12 cellular contexts compared by ENCODE assay signal in the genomic region with DNA sequence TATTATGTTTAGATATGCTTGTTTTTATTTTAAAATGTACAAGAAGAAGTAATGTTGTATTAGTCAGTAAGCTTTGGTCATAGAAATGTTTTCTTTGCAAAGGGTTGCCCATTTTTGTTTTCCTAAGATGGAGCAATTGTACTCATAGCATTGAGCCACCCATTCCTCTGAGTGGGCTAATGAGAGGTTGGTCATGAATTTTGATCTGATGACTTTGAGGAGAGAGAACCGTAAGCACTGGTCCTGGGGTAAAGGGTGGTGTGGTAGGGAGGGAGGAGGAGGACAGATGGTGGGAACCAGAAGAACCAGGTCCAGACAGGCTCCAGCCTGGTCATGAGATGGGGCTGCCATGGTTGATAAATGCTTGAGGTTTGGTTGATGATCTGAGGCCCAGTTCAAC. TPM values are rescaled to one million over a fixed set of nuclear protein-coding genes. Genes with fewer than 3 reads are reported as not detected.
DNase-seq lines count a peak whose midpoint lies in the region; ATAC-seq and TF ChIP-seq lines count a peak whose summit lies in the region.
"Had no signal": no experiment of that assay in that cellular context is flagged by ENCODE, and none has a peak within 500 bp of the region (broad histone marks: within the 10 kb centered on the region; RNA-seq: fewer than 3 reads in every experiment).

No MANE protein-coding gene starts in this region.

- H3K4me3 ChIP-seq in PC-3 (ENCODE audit: low read length) = peak overlapping the region; percentile 51; the same call in 1 of the 2 replicates
- no peak overlapping the region for H3K4me3 ChIP-seq in esophagus muscularis mucosa
- H3K4me3 ChIP-seq in smooth muscle cell = no peak overlapping the region

- H3K4me1 ChIP-seq in PC-3 (ENCODE audit: insufficient read depth, low read length) = peaks cover 61% of the 10 kb centered on the region
- H3K4me1 ChIP-seq in esophagus muscularis mucosa = peaks cover 0 to 34% (median 29%) of the 10 kb centered on the region in 4 donors
- H3K4me1 ChIP-seq in smooth muscle cell (ENCODE audit: low read depth) = peaks cover 9% of the 10 kb centered on the region
- H3K4me1 ChIP-seq: parathyroid adenoma had no signal

- no peaks in the 10 kb centered on the region for H3K79me2 ChIP-seq in PC-3 (ENCODE audit: low read length)
- H3K79me2 ChIP-seq in smooth muscle cell (ENCODE audit: low read depth) = no peaks in the 10 kb centered on the region
- H3K79me2 ChIP-seq: parathyroid adenoma had no signal

- TF ChIP-seq EP300 in esophagus muscularis mucosa (IDR thresholded peaks at IDR 0.05) = no peak

- BruUV-seq in PC-3 (replicated peaks; lab: Mats Ljungman, UMichigan) = no TSS peak

- no peak for TF ChIP-seq POLR2A in esophagus muscularis mucosa (IDR thresholded peaks at IDR 0.05; ENCODE audit: low read depth)

- H3K36me3 ChIP-seq in PC-3 (ENCODE audit: low read depth, low read length) = no peaks in the 10 kb centered on the region
- H3K36me3 ChIP-seq in esophagus muscularis mucosa = no peaks in the 10 kb centered on the region
- H3K36me3 ChIP-seq in smooth muscle cell (ENCODE audit: low read depth) = no peaks in the 10 kb centered on the region

- POLR2A ChIA-PET in PC-3 (lab: Charles Lee; ENCODE audit: unreplicated experiment) = interaction anchor here (0.6 kb wide), 1 partner anchor 97 kb away, joined by 3 read pairs; no protein-coding TSS in a partner anchor

- intact Hi-C loops in PC-3 (cut with micrococcal nuclease) (loop anchor here (1.0 to 5.0 kb wide), 2 partner anchors 42 to 165 kb away; partner anchors contain the start of gene DMAP1), esophagus muscularis mucosa (cut with DNase I) (no loop called here)

- 94% methylated on average over 1 of the region's 1 CpG for WGBS in esophagus muscularis mucosa
- 59% methylated on average over 1 of the region's 1 CpG for WGBS in smooth muscle cell (ENCODE audit: low lambda C conversion rate)

- H3K27me3 ChIP-seq in PC-3 (ENCODE audit: low read length) (no peaks in the 10 kb centered on the region), esophagus muscularis mucosa (no peaks in the 10 kb centered on the region), smooth muscle cell (ENCODE audit: low read depth) (no peaks in the 10 kb centered on the region)

- H4K20me1 ChIP-seq in PC-3 (ENCODE audit: low read length) (no peaks in the 10 kb centered on the region), smooth muscle cell (ENCODE audit: low read depth) (no peaks in the 10 kb centered on the region)

- H3K27ac ChIP-seq in PC-3 (ENCODE audit: low read length) (peak overlapping the region; percentile 98), esophagus muscularis mucosa (replicated peaks in 1 of 4) (peak overlapping the region; percentile 53 to 80 (median 60)), smooth muscle cell (ENCODE audit: low read depth) (peak overlapping the region; percentile 89)
- H3K27ac ChIP-seq: C4-2B, parathyroid adenoma had no signal

- peak overlapping the region; percentile 86 for H3K9ac ChIP-seq in PC-3 (ENCODE audit: low read length)
- H3K9ac ChIP-seq in smooth muscle cell (ENCODE audit: low read depth) = no peak overlapping the region
- H3K9ac ChIP-seq: parathyroid adenoma had no signal

- no peak for ATAC-seq in PC-3
- no peak for ATAC-seq in GM21423 (IDR thresholded peaks at IDR 0.05; ENCODE audit: unreplicated experiment)

- H3K4me2 ChIP-seq in PC-3 (ENCODE audit: low read length) (peak overlapping the region; percentile 79), smooth muscle cell (peak overlapping the region; percentile 3)

- H3F3A ChIP-seq in PC-3 (ENCODE audit: low read length, unreplicated experiment) = peaks cover 21% of the 10 kb centered on the region
- H3F3A ChIP-seq in smooth muscle cell (ENCODE audit: low read depth) = peaks cover 7% of the 10 kb centered on the region

- H2AFZ ChIP-seq in PC-3 (ENCODE audit: low read length) (peak overlapping the region; percentile 81), smooth muscle cell (ENCODE audit: low read depth) (peak overlapping the region; percentile 61)

- H3K9me3 ChIP-seq in PC-3 (ENCODE audit: low read length) (no peaks in the 10 kb centered on the region), esophagus muscularis mucosa (no peaks in the 10 kb centered on the region), smooth muscle cell (replicated peaks; ENCODE audit: low read depth) (no peaks in the 10 kb centered on the region)

- peak; percentile 36 for DNase-seq in EH (ENCODE audit: low read depth)
- no peak for DNase-seq in PC-3
- DNase-seq in esophagus muscularis mucosa (ENCODE audit: extremely low spot score) = no peak
- DNase-seq in smooth muscle cell (lab: John Stamatoyannopoulos, UW; ENCODE audit: unreplicated experiment) = no peak
- DNase-seq in NCI-H345 treated with DMSO at 0.1 percent for 48 hours (lab: John Stamatoyannopoulos, UW; ENCODE audit: unreplicated experiment) = no peak
- DNase-seq in D341Med (ENCODE audit: low spot score) = no peak
- DNase-seq: left cardiac atrium, NCI-H187 treated with DMSO at 0.1 percent for 48 hours, NCI-H524 treated with DMSO at 0.1 percent for 48 hours had no signal

- no peak for TF ChIP-seq CTCF in PC-3 (conservative IDR thresholded peaks at IDR 0.05; ENCODE audit: low read depth, low read length)
- TF ChIP-seq CTCF in esophagus muscularis mucosa (IDR thresholded peaks at IDR 0.05) = no peak
- no peak for TF ChIP-seq CTCF in smooth muscle cell (IDR thresholded peaks at IDR 0.05; ENCODE audit: borderline replicate concordance, insufficient read depth, poor library complexity, severe bottlenecking)

- CTCF ChIA-PET in PC-3 (lab: Charles Lee) = interaction anchor here (0.6 to 1.5 kb wide), 4 partner anchors 11 to 557 kb away, joined by 3 to 13 read pairs (median 4); partner anchors contain the start of gene SLC6A9

- H3K9me2 ChIP-seq in PC-3 (replicated peaks; ENCODE audit: low read length) = no peaks in the 10 kb centered on the region

RNA-seq across cellular contexts. Expression of gene SLC6A9, which starts 15.9 kb away (rescaled TPM):
- total RNA-seq in PC-3 (2014; rRNA removed) (11.2 and 15.7 TPM in 2 replicates), esophagus muscularis mucosa (10 to 100 TPM in 2 of 4 donors, 1 to 10 TPM in 2; 5.2 to 17.9 (median 7.8) TPM), smooth muscle cell (10.2 and 13.7 TPM in 2 replicates)
- polyA plus RNA-seq in smooth muscle cell = 14.9 and 25.8 TPM in 2 replicates

RNA-seq across cellular contexts. Expression of gene CCDC24, which starts 55.7 kb away (rescaled TPM):
- total RNA-seq in PC-3 (2014; rRNA removed) = 10.1 and 21.9 TPM in 2 replicates
- 1 to 10 TPM; 6.2 to 7.3 (median 6.7) TPM for total RNA-seq in esophagus muscularis mucosa
- total RNA-seq in smooth muscle cell = 6.5 and 7.3 TPM in 2 replicates
- 11.4 and 16.6 TPM in 2 replicates for polyA plus RNA-seq in smooth muscle cell
